In the genomic region with DNA sequence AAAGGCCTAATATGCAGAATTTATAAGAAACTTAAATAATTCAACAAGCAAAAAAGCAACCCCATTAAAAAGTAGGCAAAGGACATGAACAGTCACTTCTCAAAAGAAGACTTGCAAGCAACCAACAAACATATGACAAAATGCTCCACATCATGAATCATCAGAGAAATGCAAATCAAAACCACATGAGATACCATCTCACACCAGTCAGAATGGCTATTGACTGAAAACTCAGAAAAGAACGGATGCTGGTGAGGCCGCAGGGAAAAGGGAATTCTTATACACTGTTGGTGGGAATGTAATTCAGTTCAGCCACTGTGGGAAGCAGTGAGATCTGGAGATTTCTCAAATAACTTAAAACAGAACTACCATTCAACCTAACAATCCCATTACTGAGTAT, we compare ENCODE assay signal across 3 cellular contexts.
A peak's percentile ranks its signal among the peaks of the same experiment; 100 is the strongest.
TF ChIP-seq lines count a peak whose summit lies in the region.

No MANE protein-coding gene starts in this region.

TF ChIP-seq in SK-N-SH, 30 proteins besides CTCF, POLR2A, EP300 and RAD21 (continued from another document):
- TF ChIP-seq FOSL2 (IDR thresholded peaks at IDR 0.05; ENCODE audit: borderline replicate concordance, low read depth): peak; percentile 24; the same call in 1 of the 2 replicates
- no peak for TF ChIP-seq CHD2 (IDR thresholded peaks at IDR 0.05; ENCODE audit: low read length, partially characterized antibody)
- TF ChIP-seq, protein P1, sequence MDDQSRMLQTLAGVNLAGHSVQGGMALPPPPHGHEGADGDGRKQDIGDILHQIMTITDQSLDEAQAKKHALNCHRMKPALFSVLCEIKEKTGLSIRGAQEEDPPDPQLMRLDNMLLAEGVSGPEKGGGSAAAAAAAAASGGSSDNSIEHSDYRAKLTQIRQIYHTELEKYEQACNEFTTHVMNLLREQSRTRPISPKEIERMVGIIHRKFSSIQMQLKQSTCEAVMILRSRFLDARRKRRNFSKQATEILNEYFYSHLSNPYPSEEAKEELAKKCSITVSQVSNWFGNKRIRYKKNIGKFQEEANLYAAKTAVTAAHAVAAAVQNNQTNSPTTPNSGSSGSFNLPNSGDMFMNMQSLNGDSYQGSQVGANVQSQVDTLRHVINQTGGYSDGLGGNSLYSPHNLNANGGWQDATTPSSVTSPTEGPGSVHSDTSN (IDR thresholded peaks at IDR 0.05): no peak
- no peak for TF ChIP-seq YY1 (IDR thresholded peaks at IDR 0.05; ENCODE audit: low read depth)
- no peak for TF ChIP-seq FOXJ3 (CRISPR knock-in tag; IDR thresholded peaks at IDR 0.05)
- TF ChIP-seq, protein P2, sequence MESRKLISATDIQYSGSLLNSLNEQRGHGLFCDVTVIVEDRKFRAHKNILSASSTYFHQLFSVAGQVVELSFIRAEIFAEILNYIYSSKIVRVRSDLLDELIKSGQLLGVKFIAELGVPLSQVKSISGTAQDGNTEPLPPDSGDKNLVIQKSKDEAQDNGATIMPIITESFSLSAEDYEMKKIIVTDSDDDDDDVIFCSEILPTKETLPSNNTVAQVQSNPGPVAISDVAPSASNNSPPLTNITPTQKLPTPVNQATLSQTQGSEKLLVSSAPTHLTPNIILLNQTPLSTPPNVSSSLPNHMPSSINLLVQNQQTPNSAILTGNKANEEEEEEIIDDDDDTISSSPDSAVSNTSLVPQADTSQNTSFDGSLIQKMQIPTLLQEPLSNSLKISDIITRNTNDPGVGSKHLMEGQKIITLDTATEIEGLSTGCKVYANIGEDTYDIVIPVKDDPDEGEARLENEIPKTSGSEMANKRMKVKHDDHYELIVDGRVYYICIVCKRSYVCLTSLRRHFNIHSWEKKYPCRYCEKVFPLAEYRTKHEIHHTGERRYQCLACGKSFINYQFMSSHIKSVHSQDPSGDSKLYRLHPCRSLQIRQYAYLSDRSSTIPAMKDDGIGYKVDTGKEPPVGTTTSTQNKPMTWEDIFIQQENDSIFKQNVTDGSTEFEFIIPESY (IDR thresholded peaks at IDR 0.05; ENCODE audit: borderline replicate concordance, low read depth): no peak
- peak; percentile 22; the same call in 1 of the 2 replicates for TF ChIP-seq TCF12 (IDR thresholded peaks at IDR 0.05)

TF ChIP-seq in SK-N-SH treated with all-trans-retinoic acid at 6 μM for 48 hours, 23 proteins besides CTCF, POLR2A, EP300 and RAD21 (continued from another document):
- TF ChIP-seq, protein P3, sequence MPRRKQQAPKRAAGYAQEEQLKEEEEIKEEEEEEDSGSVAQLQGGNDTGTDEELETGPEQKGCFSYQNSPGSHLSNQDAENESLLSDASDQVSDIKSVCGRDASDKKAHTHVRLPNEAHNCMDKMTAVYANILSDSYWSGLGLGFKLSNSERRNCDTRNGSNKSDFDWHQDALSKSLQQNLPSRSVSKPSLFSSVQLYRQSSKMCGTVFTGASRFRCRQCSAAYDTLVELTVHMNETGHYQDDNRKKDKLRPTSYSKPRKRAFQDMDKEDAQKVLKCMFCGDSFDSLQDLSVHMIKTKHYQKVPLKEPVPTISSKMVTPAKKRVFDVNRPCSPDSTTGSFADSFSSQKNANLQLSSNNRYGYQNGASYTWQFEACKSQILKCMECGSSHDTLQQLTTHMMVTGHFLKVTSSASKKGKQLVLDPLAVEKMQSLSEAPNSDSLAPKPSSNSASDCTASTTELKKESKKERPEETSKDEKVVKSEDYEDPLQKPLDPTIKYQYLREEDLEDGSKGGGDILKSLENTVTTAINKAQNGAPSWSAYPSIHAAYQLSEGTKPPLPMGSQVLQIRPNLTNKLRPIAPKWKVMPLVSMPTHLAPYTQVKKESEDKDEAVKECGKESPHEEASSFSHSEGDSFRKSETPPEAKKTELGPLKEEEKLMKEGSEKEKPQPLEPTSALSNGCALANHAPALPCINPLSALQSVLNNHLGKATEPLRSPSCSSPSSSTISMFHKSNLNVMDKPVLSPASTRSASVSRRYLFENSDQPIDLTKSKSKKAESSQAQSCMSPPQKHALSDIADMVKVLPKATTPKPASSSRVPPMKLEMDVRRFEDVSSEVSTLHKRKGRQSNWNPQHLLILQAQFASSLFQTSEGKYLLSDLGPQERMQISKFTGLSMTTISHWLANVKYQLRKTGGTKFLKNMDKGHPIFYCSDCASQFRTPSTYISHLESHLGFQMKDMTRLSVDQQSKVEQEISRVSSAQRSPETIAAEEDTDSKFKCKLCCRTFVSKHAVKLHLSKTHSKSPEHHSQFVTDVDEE (CRISPR knock-in tag; IDR thresholded peaks at IDR 0.05): no peak
- no peak for TF ChIP-seq ARNTL (CRISPR knock-in tag; IDR thresholded peaks at IDR 0.05; ENCODE audit: borderline replicate concordance, low read depth)
- no peak for TF ChIP-seq BACH2 (CRISPR knock-in tag; IDR thresholded peaks at IDR 0.05; ENCODE audit: borderline replicate concordance)
- no peak for TF ChIP-seq PPARA (CRISPR knock-in tag; IDR thresholded peaks at IDR 0.05; ENCODE audit: borderline replicate concordance)
- no peak for TF ChIP-seq TCF4 (CRISPR knock-in tag; IDR thresholded peaks at IDR 0.05; ENCODE audit: borderline replicate concordance)
- no peak for TF ChIP-seq ZFP30 (CRISPR knock-in tag; IDR thresholded peaks at IDR 0.05)
- TF ChIP-seq RARB (CRISPR knock-in tag; IDR thresholded peaks at IDR 0.05): no peak
- TF ChIP-seq, protein P4, sequence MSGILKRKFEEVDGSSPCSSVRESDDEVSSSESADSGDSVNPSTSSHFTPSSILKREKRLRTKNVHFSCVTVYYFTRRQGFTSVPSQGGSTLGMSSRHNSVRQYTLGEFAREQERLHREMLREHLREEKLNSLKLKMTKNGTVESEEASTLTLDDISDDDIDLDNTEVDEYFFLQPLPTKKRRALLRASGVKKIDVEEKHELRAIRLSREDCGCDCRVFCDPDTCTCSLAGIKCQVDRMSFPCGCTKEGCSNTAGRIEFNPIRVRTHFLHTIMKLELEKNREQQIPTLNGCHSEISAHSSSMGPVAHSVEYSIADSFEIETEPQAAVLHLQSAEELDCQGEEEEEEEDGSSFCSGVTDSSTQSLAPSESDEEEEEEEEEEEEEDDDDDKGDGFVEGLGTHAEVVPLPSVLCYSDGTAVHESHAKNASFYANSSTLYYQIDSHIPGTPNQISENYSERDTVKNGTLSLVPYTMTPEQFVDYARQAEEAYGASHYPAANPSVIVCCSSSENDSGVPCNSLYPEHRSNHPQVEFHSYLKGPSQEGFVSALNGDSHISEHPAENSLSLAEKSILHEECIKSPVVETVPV (CRISPR knock-in tag; IDR thresholded peaks at IDR 0.05): no peak
TF ChIP-seq in SK-N-SH treated with all-trans-retinoic acid at 6 μM for 48 hours: peak in this region for 0.

TF ChIP-seq in GM12878, 131 proteins besides CTCF, POLR2A, EP300 and RAD21:
- TF ChIP-seq, protein P1 (IDR thresholded peaks at IDR 0.05; ENCODE audit: insufficient replicate concordance, low read depth, low read length): no peak
- peak in 1 of 2 experiments; percentile 42; a peak in 1 of 4 replicates for TF ChIP-seq IKZF2 (IDR thresholded peaks at IDR 0.05)
